ENCODE assay signal across 20 cellular contexts in genomic region chr18:11324510-11324909, GRCh38.
DNase-seq lines count a peak whose midpoint lies in the region; TF ChIP-seq lines count a peak whose summit lies in the region.
"Had no signal": no experiment of that assay in that cellular context is flagged by ENCODE, and none has a peak within 500 bp of the region (broad histone marks: within the 10 kb centered on the region; RNA-seq: fewer than 3 reads in every experiment).

No MANE protein-coding gene starts in this region.

- H3K27ac Mint-ChIP-seq in HFFc6 (peak overlapping the region; percentile 95), Caco-2 (ENCODE audit: unreplicated experiment) (no peak overlapping the region), glutamatergic neuron (ENCODE audit: unreplicated experiment) (no peak overlapping the region)
- H3K27ac Mint-ChIP-seq: activated B cell treated with CpG ODN at 0.5 μM for 24 hours; activated CD8-positive, alpha-beta T cell treated with anti-CD3 and anti-CD28 coated beads, Interleukin-2, amount 10 ng/mL, durations not matched to agents 7 days and 5 days; activated naive CD4-positive, alpha-beta T cell treated with anti-CD3 and anti-CD28 coated beads, Interleukin-2, amount 50 U/mL, for 24 hours; dendritic cell treated with granulocyte-macrophage colony-stimulating factor and Interleukin-4, amounts not matched to agents 40 ng/mL and 50 ng/mL, for 4 days; mesothelial cell of epicardium; stimulated activated memory B cell treated with anti-CD40 and anti-IgM and Interleukin-4, amounts not matched to agents 10 μg/mL and 1 μg/mL and 100 μg/mL, for 72 hours; T-helper 2 cell treated with Interferon-gamma antibody and Interleukin-4, amounts not matched to agents 5 μg/mL and 100 μg/mL, for 36 hours had no signal

- H3K36me3 ChIP-seq in adipocyte (ENCODE audit: control insufficient read depth, insufficient read depth, low read length, severe bottlenecking), result no peaks in the 10 kb centered on the region
- no peaks in the 10 kb centered on the region for H3K36me3 ChIP-seq in Caco-2 (ENCODE audit: control insufficient read depth, insufficient read depth, low read length)
- no peaks in the 10 kb centered on the region for H3K36me3 ChIP-seq in colonic mucosa

- no peaks in the 10 kb centered on the region for H3K9me3 Mint-ChIP-seq in HFFc6
- peaks cover 10% of the 10 kb centered on the region for H3K9me3 Mint-ChIP-seq in Caco-2 (ENCODE audit: unreplicated experiment)
- H3K9me3 Mint-ChIP-seq in glutamatergic neuron (ENCODE audit: unreplicated experiment), result no peaks in the 10 kb centered on the region
- H3K9me3 Mint-ChIP-seq: activated B cell treated with CpG ODN at 0.5 μM for 24 hours; activated naive CD4-positive, alpha-beta T cell treated with anti-CD3 and anti-CD28 coated beads, Interleukin-2, amount 50 U/mL, for 24 hours; activated T-cell treated with anti-CD3 and anti-CD28 coated beads, Interleukin-2, amount 50 U/mL, for 4 hours; dendritic cell treated with granulocyte-macrophage colony-stimulating factor and Interleukin-4, amounts not matched to agents 40 ng/mL and 50 ng/mL, for 4 days; stimulated activated memory B cell treated with anti-CD40 and anti-IgM and Interleukin-4, amounts not matched to agents 10 μg/mL and 1 μg/mL and 100 μg/mL, for 72 hours; T-helper 2 cell treated with Interferon-gamma antibody and Interleukin-4, amounts not matched to agents 5 μg/mL and 100 μg/mL, for 36 hours had no signal

- POLR2A ChIA-PET in AG04450 (lab: Yijun Ruan, JAX) (interaction anchor here (1.4 kb wide), 1 partner anchor 176 kb away, joined by 4 read pairs; no protein-coding TSS in a partner anchor), Caco-2 (lab: Charles Lee) (no interaction called here)

- H3K4me1 ChIP-seq in adipocyte (ENCODE audit: control insufficient read depth, insufficient read depth, low read length), result peaks cover 55% of the 10 kb centered on the region
- peaks cover 11% of the 10 kb centered on the region for H3K4me1 ChIP-seq in Caco-2
- H3K4me1 ChIP-seq in colonic mucosa, result no peaks in the 10 kb centered on the region

- TF ChIP-seq CTCF in AG04450 (IDR thresholded peaks at IDR 0.05; ENCODE audit: low read depth, low read length), result no peak
- no peak for TF ChIP-seq CTCF in HFFc6 (IDR thresholded peaks at IDR 0.05)
- TF ChIP-seq CTCF in Caco-2 (IDR thresholded peaks at IDR 0.05; ENCODE audit: insufficient read depth in 1 of 2, low read depth in 1 of 2, low read length in 1 of 2, severe bottlenecking in 1 of 2, unreplicated experiment in 1 of 2), result no peak
- TF ChIP-seq CTCF in glutamatergic neuron (IDR thresholded peaks at IDR 0.05; ENCODE audit: partially characterized antibody, unreplicated experiment), result no peak
- no peak for TF ChIP-seq CTCF in colonic mucosa (IDR thresholded peaks at IDR 0.05)

- no peaks in the 10 kb centered on the region for H3K9me3 ChIP-seq in AG04450 (ENCODE audit: control insufficient read depth, insufficient read depth, low read length)
- no peaks in the 10 kb centered on the region for H3K9me3 ChIP-seq in adipocyte (ENCODE audit: control insufficient read depth, low read length)
- no peaks in the 10 kb centered on the region for H3K9me3 ChIP-seq in Caco-2
- H3K9me3 ChIP-seq in colonic mucosa, result no peaks in the 10 kb centered on the region

- CTCF ChIA-PET in AG04450 (lab: Charles Lee) (interaction anchor here (0.7 to 3.9 kb wide), 2 partner anchors 14 to 101 kb away, joined by 3 to 20 read pairs; no protein-coding TSS in a partner anchor), Caco-2 (lab: Charles Lee) (no interaction called here)

- H3K4me3 ChIP-seq in AG04450 (ENCODE audit: low read depth, low read length) (no peak overlapping the region), adipocyte (ENCODE audit: low read length) (peak overlapping the region; percentile 8), Caco-2 (ENCODE audit: low read depth, low read length) (no peak overlapping the region), colonic mucosa (no peak overlapping the region)

- H3K9ac ChIP-seq in adipocyte (ENCODE audit: low read length), result peak overlapping the region; percentile 45
- H3K9ac ChIP-seq in colonic mucosa (ENCODE audit: low read depth in 2 of 2, low read length in 2 of 2), result no peak overlapping the region

- H3K27me3 Mint-ChIP-seq in HFFc6 (ENCODE audit: insufficient read depth) (peaks cover 7% of the 10 kb centered on the region), Caco-2 (ENCODE audit: insufficient read depth, unreplicated experiment) (no peaks in the 10 kb centered on the region), glutamatergic neuron (ENCODE audit: unreplicated experiment) (peaks cover 1% of the 10 kb centered on the region)
- H3K27me3 Mint-ChIP-seq: activated naive CD4-positive, alpha-beta T cell treated with anti-CD3 and anti-CD28 coated beads, Interleukin-2, amount 50 U/mL, for 24 hours; brain; stimulated activated memory B cell treated with anti-CD40 and anti-IgM and Interleukin-4, amounts not matched to agents 10 μg/mL and 1 μg/mL and 100 μg/mL, for 72 hours had no signal

- H3K36me3 Mint-ChIP-seq in HFFc6 (ENCODE audit: low read depth) (peaks cover 16% of the 10 kb centered on the region), Caco-2 (ENCODE audit: insufficient read depth, unreplicated experiment) (no peaks in the 10 kb centered on the region), glutamatergic neuron (ENCODE audit: unreplicated experiment) (no peaks in the 10 kb centered on the region)
- H3K36me3 Mint-ChIP-seq: activated naive CD4-positive, alpha-beta T cell treated with anti-CD3 and anti-CD28 coated beads, Interleukin-2, amount 50 U/mL, for 24 hours; brain; mesothelial cell of epicardium; stimulated activated memory B cell treated with anti-CD40 and anti-IgM and Interleukin-4, amounts not matched to agents 10 μg/mL and 1 μg/mL and 100 μg/mL, for 72 hours had no signal

- BruUV-seq in Caco-2 (replicated peaks; lab: Mats Ljungman, UMichigan), result no TSS peak

- peak overlapping the region; percentile 83 for H3K27ac ChIP-seq in AG04450 (ENCODE audit: low read depth, low read length)
- H3K27ac ChIP-seq in colonic mucosa, result no peak overlapping the region

- H3K4me3 Mint-ChIP-seq in HFFc6 (peak overlapping the region; percentile 58), Caco-2 (ENCODE audit: unreplicated experiment) (no peak overlapping the region), glutamatergic neuron (ENCODE audit: unreplicated experiment) (no peak overlapping the region)
- H3K4me3 Mint-ChIP-seq: activated B cell treated with CpG ODN at 0.5 μM for 24 hours; activated CD8-positive, alpha-beta T cell treated with anti-CD3 and anti-CD28 coated beads, Interleukin-2, amount 10 ng/mL, durations not matched to agents 7 days and 5 days; activated naive CD4-positive, alpha-beta T cell treated with anti-CD3 and anti-CD28 coated beads, Interleukin-2, amount 50 U/mL, for 24 hours; activated T-cell treated with anti-CD3 and anti-CD28 coated beads, Interleukin-2, amount 50 U/mL, for 4 hours; brain; dendritic cell treated with granulocyte-macrophage colony-stimulating factor and Interleukin-4, amounts not matched to agents 40 ng/mL and 50 ng/mL, for 4 days; mesothelial cell of epicardium; stimulated activated memory B cell treated with anti-CD40 and anti-IgM and Interleukin-4, amounts not matched to agents 10 μg/mL and 1 μg/mL and 100 μg/mL, for 72 hours; T-helper 2 cell treated with Interferon-gamma antibody and Interleukin-4, amounts not matched to agents 5 μg/mL and 100 μg/mL, for 36 hours had no signal

- intact Hi-C loops in Caco-2 (cut with micrococcal nuclease; ENCODE audit: unreplicated experiment), result no loop called here
- intact Hi-C loops in colonic mucosa (cut with DNase I), result no loop called here

- H3K4me1 Mint-ChIP-seq in HFFc6 (ENCODE audit: low read depth), result peaks cover 79% of the 10 kb centered on the region
- H3K4me1 Mint-ChIP-seq in Caco-2 (ENCODE audit: low read depth, unreplicated experiment), result peaks cover 9% of the 10 kb centered on the region
- H3K4me1 Mint-ChIP-seq in glutamatergic neuron (ENCODE audit: low read depth, unreplicated experiment), result peaks cover 2% of the 10 kb centered on the region
- H3K4me1 Mint-ChIP-seq: activated B cell treated with CpG ODN at 0.5 μM for 24 hours; activated naive CD4-positive, alpha-beta T cell treated with anti-CD3 and anti-CD28 coated beads, Interleukin-2, amount 50 U/mL, for 24 hours; stimulated activated memory B cell treated with anti-CD40 and anti-IgM and Interleukin-4, amounts not matched to agents 10 μg/mL and 1 μg/mL and 100 μg/mL, for 72 hours had no signal

- DNase-seq in AG04450 (ENCODE audit: low read depth, low spot score) (no peak), HFFc6 (no peak), adipocyte (ENCODE audit: low read depth) (peak; percentile 56), iris pigment epithelial cell (ENCODE audit: low read depth) (peak; percentile 70), Caco-2 (no peak), glutamatergic neuron (no peak), RPMI8226 (no peak), colonic mucosa (no peak)
- DNase-seq: activated B cell treated with CpG ODN at 0.5 μM for 24 hours; activated CD8-positive, alpha-beta T cell treated with anti-CD3 and anti-CD28 coated beads, Interleukin-2, amount 10 ng/mL, durations not matched to agents 7 days and 5 days; activated T-cell treated with anti-CD3 and anti-CD28 coated beads, Interleukin-2, amount 50 U/mL, for 4 hours; KG1; NCI-H2227 treated with DMSO at 0.1 percent for 48 hours; retina had no signal

- H3K27me3 ChIP-seq in AG04450 (ENCODE audit: control insufficient read depth, insufficient read depth, low read length), result no peaks in the 10 kb centered on the region
- no peaks in the 10 kb centered on the region for H3K27me3 ChIP-seq in adipocyte (replicated peaks; ENCODE audit: control insufficient read depth, insufficient read depth, low read length)
- no peaks in the 10 kb centered on the region for H3K27me3 ChIP-seq in Caco-2 (replicated peaks; ENCODE audit: control insufficient read depth, insufficient read depth, low read length)
- no peaks in the 10 kb centered on the region for H3K27me3 ChIP-seq in colonic mucosa

Comparison
In these comparisons a context has a peak if more than half of its experiments do, and no peak if none do; other contexts are left out.
1. DNase-seq: peak in adipocyte (single experiment) and iris pigment epithelial cell (single experiment); none in AG04450 (single experiment), HFFc6 (single experiment), Caco-2 (0 of 2), glutamatergic neuron (single experiment), RPMI8226 (single experiment) and colonic mucosa (single experiment).